8 cellular contexts compared by ENCODE assay signal in the genomic region with DNA sequence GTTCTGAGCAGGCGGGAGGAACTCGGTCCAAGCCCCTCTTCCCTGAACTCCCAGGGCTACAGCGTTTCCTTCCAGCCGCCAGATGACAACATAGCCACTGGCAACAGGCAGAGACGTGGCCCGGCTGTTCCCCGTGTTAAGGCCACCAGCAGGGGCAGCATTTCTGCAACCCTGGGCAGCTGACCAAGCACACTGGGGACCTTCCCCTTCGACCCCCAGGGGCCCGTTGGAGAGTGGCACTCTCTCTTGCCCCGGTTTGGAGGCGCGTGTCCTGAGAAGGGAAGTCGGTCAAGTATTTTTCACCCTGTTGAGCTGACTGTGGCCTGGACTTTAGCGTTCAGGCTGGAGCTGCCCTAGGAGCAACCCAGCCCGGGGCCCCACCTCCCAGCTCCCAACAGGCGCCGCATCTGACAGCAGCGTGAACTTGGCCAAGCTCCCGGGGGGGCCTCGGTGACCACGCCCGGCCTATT. TPM values are rescaled to one million over a fixed set of nuclear protein-coding genes. Genes with fewer than 3 reads are reported as not detected.
DNase-seq lines count a peak whose midpoint lies in the region; ATAC-seq and TF ChIP-seq lines count a peak whose summit lies in the region.

No MANE protein-coding gene starts in this region.

- H3K4me1 ChIP-seq in mucosa of descending colon (ENCODE audit: low read depth), result no peaks in the 10 kb centered on the region

- H3K27me3 Mint-ChIP-seq in activated naive CD8-positive, alpha-beta T cell treated with anti-CD3 and anti-CD28 coated beads for 36 hours, result no peaks in the 10 kb centered on the region

- ATAC-seq in mucosa of descending colon (no peak), HG03354 (IDR thresholded peaks at IDR 0.05; ENCODE audit: poor library complexity, severe bottlenecking, unreplicated experiment) (no peak)

- no peaks in the 10 kb centered on the region for H3K36me3 ChIP-seq in mucosa of descending colon (ENCODE audit: low read depth)

- H3K9me3 ChIP-seq in mucosa of descending colon, result no peaks in the 10 kb centered on the region

- H3K4me1 Mint-ChIP-seq in activated naive CD8-positive, alpha-beta T cell treated with anti-CD3 and anti-CD28 coated beads for 36 hours, result no peaks in the 10 kb centered on the region

- no peak overlapping the region for H3K4me3 ChIP-seq in fibroblast of mammary gland (ENCODE audit: control insufficient read depth, low read depth, low read length)
- H3K4me3 ChIP-seq in mucosa of descending colon, result no peak overlapping the region

- no peak overlapping the region for H3K27ac Mint-ChIP-seq in activated naive CD8-positive, alpha-beta T cell treated with anti-CD3 and anti-CD28 coated beads for 36 hours

- H3K36me3 Mint-ChIP-seq in activated naive CD8-positive, alpha-beta T cell treated with anti-CD3 and anti-CD28 coated beads for 36 hours, result peaks cover under 1% of the 10 kb centered on the region

- TF ChIP-seq CTCF in fibroblast of mammary gland (conservative IDR thresholded peaks at IDR 0.05; ENCODE audit: control insufficient read depth, insufficient read depth, low read depth, low read length) (peak; percentile 34), mucosa of descending colon (IDR thresholded peaks at IDR 0.05) (no peak)

- H3K9me3 Mint-ChIP-seq in activated naive CD8-positive, alpha-beta T cell treated with anti-CD3 and anti-CD28 coated beads for 36 hours, result no peaks in the 10 kb centered on the region

- intact Hi-C loops in mucosa of descending colon (cut with DNase I, micrococcal nuclease), result no loop called here

- no peak overlapping the region for H3K4me3 Mint-ChIP-seq in activated naive CD8-positive, alpha-beta T cell treated with anti-CD3 and anti-CD28 coated beads for 36 hours

- DNase-seq in Daoy (ENCODE audit: low read depth) (peak; percentile 21), NCI-H69 (lab: John Stamatoyannopoulos, UW) (peak; percentile 2), fibroblast of mammary gland (ENCODE audit: low read depth) (peak; percentile 18), mucosa of descending colon (peak in 2 of 3 donors; percentile 6 to 31), GM19238 (ENCODE audit: insufficient read length, low spot score) (no peak)
- no peak for DNase-seq in activated naive CD8-positive, alpha-beta T cell treated with anti-CD3 and anti-CD28 coated beads for 36 hours
- DNase-seq in activated CD8-positive, alpha-beta memory T cell treated with anti-CD3 and anti-CD28 coated beads for 24 hours, result no peak

RNA-seq across cellular contexts. Expression of a gene that starts 37.6 kb away (rescaled TPM):
- total RNA-seq in Daoy (2014; rRNA removed; shearing (Covaris generic)), result 3.7 and 5.0 TPM in 2 replicates
- 1 to 10 TPM; 3.5 to 8.9 (median 8.4) TPM for total RNA-seq in mucosa of descending colon
- 1 to 10 TPM; 5.7 to 6.0 TPM for total RNA-seq in activated naive CD8-positive, alpha-beta T cell treated with anti-CD3 and anti-CD28 coated beads for 36 hours

RNA-seq across cellular contexts. Expression of a gene that starts 37.7 kb away (rescaled TPM):
- total RNA-seq in Daoy (2014; rRNA removed; shearing (Covaris generic)), result 80.0 and 103 TPM in 2 replicates
- 10 to 100 TPM in 1 of 3 donors, 1 to 10 TPM in 2; 5.2 to 12.9 (median 8.2) TPM for total RNA-seq in mucosa of descending colon
- 100 to 1,000 TPM in 1 of 2 experiments, 10 to 100 TPM in 1; 97.6 to 106 TPM for total RNA-seq in activated naive CD8-positive, alpha-beta T cell treated with anti-CD3 and anti-CD28 coated beads for 36 hours

RNA-seq across cellular contexts. Expression of a gene that starts 59.2 kb away (rescaled TPM):
- 4.4 and 10.2 TPM in 2 replicates for total RNA-seq in Daoy (2014; rRNA removed; shearing (Covaris generic))
- 1 to 10 TPM; 1.2 to 7.9 (median 3.3) TPM for total RNA-seq in mucosa of descending colon
- 1 to 10 TPM; 3.8 to 4.7 TPM for total RNA-seq in activated naive CD8-positive, alpha-beta T cell treated with anti-CD3 and anti-CD28 coated beads for 36 hours

Comparison
In these comparisons a context has a peak if more than half of its experiments do, and no peak if none do; other contexts are left out.
1. DNase-seq: peak in Daoy (single experiment), NCI-H69 (single experiment), fibroblast of mammary gland (single experiment) and mucosa of descending colon (2 of 3); none in GM19238 (single experiment), activated naive CD8-positive, alpha-beta T cell treated with anti-CD3 and anti-CD28 coated beads for 36 hours (single experiment) and activated CD8-positive, alpha-beta memory T cell treated with anti-CD3 and anti-CD28 coated beads for 24 hours (single experiment).